Comparison of ENCODE assay signal across 9 cellular contexts in the genomic region with DNA sequence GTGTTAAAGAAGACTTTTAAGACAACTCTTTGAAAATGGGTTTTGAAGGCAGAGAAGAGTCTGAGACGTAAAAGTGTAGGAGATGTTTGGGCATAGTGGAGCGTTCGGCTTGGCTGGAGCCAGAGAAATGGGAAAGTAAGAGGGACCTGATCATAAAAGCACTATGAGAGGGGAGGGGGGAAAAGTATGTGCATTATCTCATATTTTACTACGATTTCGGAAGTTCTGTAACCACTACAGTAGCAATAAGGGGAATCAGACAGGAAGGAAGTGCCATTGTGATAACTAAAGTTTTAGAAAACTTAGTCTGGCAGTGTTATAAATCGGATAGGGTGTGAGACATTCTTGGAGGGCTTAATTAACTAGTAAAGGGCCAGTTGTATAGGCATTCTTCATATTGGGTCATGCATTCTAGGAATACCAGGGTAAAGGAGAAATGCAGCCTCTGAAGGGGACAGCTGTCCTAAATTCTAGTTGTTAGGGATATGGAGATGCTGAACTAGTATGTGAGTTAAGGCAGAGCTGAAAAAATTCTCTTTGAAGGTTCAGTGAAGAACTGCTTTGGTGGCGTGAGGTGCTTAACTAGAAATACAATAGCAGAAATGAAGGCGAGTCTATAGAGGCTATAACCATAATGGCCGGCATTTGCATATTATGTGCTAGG.
DNase-seq lines count a peak whose midpoint lies in the region; ATAC-seq, FAIRE-seq and TF ChIP-seq lines count a peak whose summit lies in the region.
"Had no signal": no experiment of that assay in that cellular context is flagged by ENCODE, and none has a peak within 500 bp of the region (broad histone marks: within the 10 kb centered on the region; RNA-seq: fewer than 3 reads in every experiment).

No MANE protein-coding gene starts in this region.

- H3K4me3 Mint-ChIP-seq in T-helper 17 cell, result peak overlapping the region; percentile 84

- peaks cover 23% of the 10 kb centered on the region for H3K4me1 Mint-ChIP-seq in T-helper 17 cell

- FAIRE-seq in GM19239 (lab: Jason Lieb, UNC), result peak; percentile 45
- no peak for FAIRE-seq in frontal cortex (lab: Jason Lieb, UNC)

- no peaks in the 10 kb centered on the region for H3K27me3 Mint-ChIP-seq in T-helper 17 cell

- no peak for DNase-seq in GM19239 (ENCODE audit: insufficient read length, low spot score)
- DNase-seq in T-helper 17 cell, result no peak
- DNase-seq in fibroblast of pulmonary artery (ENCODE audit: low read depth), result no peak
- DNase-seq in skeletal muscle cell (ENCODE audit: low read depth), result no peak
- DNase-seq in NCI-H82 treated with DMSO at 0.1 percent for 48 hours (lab: John Stamatoyannopoulos, UW; ENCODE audit: unreplicated experiment), result no peak
- DNase-seq in frontal cortex (ENCODE audit: low spot score in 2 of 2), result no peak
- DNase-seq in KG1 (lab: John Stamatoyannopoulos, UW), result no peak
- DNase-seq: kidney glomerular epithelial cell had no signal

- no peaks in the 10 kb centered on the region for H3K36me3 Mint-ChIP-seq in T-helper 17 cell (ENCODE audit: low read depth)

- peak; percentile 80 for ATAC-seq in T-helper 17 cell
- no peak for ATAC-seq in HG03521 (IDR thresholded peaks at IDR 0.05; ENCODE audit: unreplicated experiment)

- H3K4me3 ChIP-seq in fibroblast of pulmonary artery (replicated peaks; ENCODE audit: low read depth, low read length) (peak overlapping the region; percentile 58), skeletal muscle cell (ENCODE audit: low read depth, low read length) (peak overlapping the region; percentile 60)

- H3K9me3 ChIP-seq in T-helper 17 cell (ENCODE audit: control insufficient read depth, low read length, poor library complexity, severe bottlenecking), result no peaks in the 10 kb centered on the region

- H3K27ac Mint-ChIP-seq in T-helper 17 cell, result peak overlapping the region; percentile 78

- no peak for TF ChIP-seq CTCF in fibroblast of pulmonary artery (IDR thresholded peaks at IDR 0.05; ENCODE audit: low read length, missing control alignments)
